27 cellular contexts compared by ENCODE assay signal in the genomic region with DNA sequence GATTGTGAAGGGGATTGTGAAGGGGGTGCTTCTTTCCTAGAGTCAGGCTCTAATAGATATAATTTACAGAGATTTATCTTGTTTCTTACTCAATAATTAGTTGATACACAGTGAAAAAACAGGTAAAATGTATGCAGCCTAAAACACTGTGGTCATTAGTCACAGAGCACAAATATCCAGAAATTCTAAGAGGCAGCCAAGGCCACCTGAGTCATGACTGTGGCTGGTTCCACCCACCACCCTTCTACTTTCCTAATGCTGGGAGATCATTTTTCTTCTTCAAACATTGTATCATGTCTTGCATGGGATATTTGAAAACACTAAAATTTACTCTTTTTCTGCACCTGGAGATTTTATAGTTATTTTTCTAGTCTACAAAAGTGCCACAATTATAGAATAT.
A peak's percentile ranks its signal among the peaks of the same experiment; 100 is the strongest.
DNase-seq lines count a peak whose midpoint lies in the region; ATAC-seq, FAIRE-seq and TF ChIP-seq lines count a peak whose summit lies in the region.
"Had no signal": no experiment of that assay in that cellular context is flagged by ENCODE, and none has a peak within 500 bp of the region (broad histone marks: within the 10 kb centered on the region; RNA-seq: fewer than 3 reads in every experiment).

No MANE protein-coding gene starts in this region.

- no peak for ATAC-seq in GM21515 (IDR thresholded peaks at IDR 0.05; ENCODE audit: unreplicated experiment)
- ATAC-seq: foreskin keratinocyte, heart right ventricle, left colon had no signal

- TF ChIP-seq POLR2A in erythroblast (IDR thresholded peaks at IDR 0.05; ENCODE audit: low read length), result no peak

- DNase-seq in HS-27A (ENCODE audit: low read depth) (peak; percentile 49), amniotic epithelial cell (ENCODE audit: low read depth) (peak; percentile 14), foreskin fibroblast (peak; percentile 45 to 79), urothelium cell line (ENCODE audit: low spot score) (peak; percentile 70), retina (no peak), erythroblast (lab: John Stamatoyannopoulos, UW) (no peak)
- DNase-seq: activated CD4-positive, alpha-beta T cell treated with anti-CD3 and anti-CD28 coated beads, Interleukin-2, amount 10 ng/mL, durations not matched to agents 24 days and 14 days; activated naive CD4-positive, alpha-beta T cell; activated T-cell treated with anti-CD3 and anti-CD28 coated beads, Interleukin-2, amount 50 U/mL, for 48 hours; amygdala; CD8-positive, alpha-beta memory T cell; DMS153; foreskin keratinocyte; GDM1; heart right ventricle; KG1; left colon; naive B cell; NCI-H1694; NCI-H2171; NCI-H526; RPMI8226; SK-N-SH; stimulated activated naive CD4-positive, alpha-beta T cell treated with Interleukin-2 at 50 U/mL for 16 hours; T-helper 2 cell had no signal

- H3K4me3 ChIP-seq in foreskin fibroblast (ENCODE audit: low read depth in 1 of 2, low read length in 2 of 2), result no peak overlapping the region
- H3K4me3 ChIP-seq: heart right ventricle had no signal

- no peak for FAIRE-seq in urothelium cell line (lab: Jason Lieb, UNC)
- FAIRE-seq: HTR-8/SVneo had no signal

- TF ChIP-seq CTCF in foreskin fibroblast (IDR thresholded peaks at IDR 0.05; ENCODE audit: low read depth, low read length), result no peak

Comparison
In these comparisons a context has a peak if more than half of its experiments do, and no peak if none do; other contexts are left out.
1. DNase-seq: peak in HS-27A (single experiment), amniotic epithelial cell (single experiment), foreskin fibroblast (2 of 2) and urothelium cell line (single experiment); none in retina (single experiment) and erythroblast (0 of 2).